9 cellular contexts compared by ENCODE assay signal in the genomic region with DNA sequence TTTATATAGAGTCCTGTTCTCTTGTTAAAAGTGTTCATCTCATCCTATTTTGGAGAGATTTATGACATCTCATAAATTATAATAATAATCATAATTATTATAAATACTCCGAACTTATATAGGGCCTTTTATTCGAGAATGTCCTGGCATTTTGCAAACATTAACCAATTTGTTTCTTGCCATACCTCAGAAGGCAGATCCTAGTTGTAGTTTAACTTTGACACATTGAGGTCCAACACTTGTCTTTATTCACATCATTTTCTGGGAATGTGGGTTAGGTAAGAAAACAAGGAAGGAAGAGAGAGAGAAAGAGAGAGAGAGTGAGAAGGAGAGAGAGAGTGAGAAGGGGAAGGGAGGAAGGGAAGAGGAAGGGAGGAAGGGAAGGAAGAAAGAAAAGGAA. TPM values are rescaled to one million over a fixed set of nuclear protein-coding genes. Genes with fewer than 3 reads are reported as not detected.
DNase-seq lines count a peak whose midpoint lies in the region; ATAC-seq, FAIRE-seq and TF ChIP-seq lines count a peak whose summit lies in the region.
"Not testable (repeated sequence)": the region's sequence is repeated elsewhere in the genome, so short reads cannot be mapped to it uniquely, and the experiment has no call there.
"Had no signal": no experiment of that assay in that cellular context is flagged by ENCODE, and none has a peak within 500 bp of the region (broad histone marks: within the 10 kb centered on the region; RNA-seq: fewer than 3 reads in every experiment).

Gene LYG1 (minus strand): TSS at position 101 of the 400 bp plus-strand sequence. CDS start 5,527 bp downstream, outside the sequence.

- not testable (repeated sequence) for H3K27me3 Mint-ChIP-seq in H9 (ENCODE audit: low read depth); nephron (ENCODE audit: low read depth)

- H3K4me2 ChIP-seq in H9 (ENCODE audit: insufficient read depth, insufficient read length, low read length); GM12878 (ENCODE audit: control insufficient read depth, insufficient read depth); endothelial cell of umbilical vein (ENCODE audit: insufficient read depth, low read length); HepG2 (ENCODE audit: low read depth, low read length): not testable (repeated sequence)

- H3K4me3 ChIP-seq in GM12878; endothelial cell of umbilical vein (replicated peaks in 1 of 3; ENCODE audit: insufficient read depth in 1 of 3, low read depth in 1 of 3, low read length in 3 of 3); HepG2 (replicated peaks in 1 of 3; ENCODE audit: insufficient read depth in 1 of 3, low read depth in 2 of 3, low read length in 3 of 3): not testable (repeated sequence)

- H3T11ph ChIP-seq in H9 (ENCODE audit: low read length) = not testable (repeated sequence)

- H2BK12ac ChIP-seq in H9 (ENCODE audit: insufficient read length, low read depth, low read length) = not testable (repeated sequence)

- not testable (repeated sequence) for H3K36me3 Mint-ChIP-seq in H9 (ENCODE audit: insufficient read depth in 1 of 3, low read depth in 3 of 3)
- peaks cover 30% of the 10 kb centered on the region for H3K36me3 Mint-ChIP-seq in nephron (ENCODE audit: low read depth)

- POLR2A ChIA-PET in GM12878 (lab: Charles Lee); endothelial cell of umbilical vein (lab: Charles Lee); HepG2 (lab: Yijun Ruan, JAX): not testable (repeated sequence)

- not testable (repeated sequence) for H3K79me1 ChIP-seq in H9 (ENCODE audit: insufficient read depth, low read depth, low read length, poor library complexity, severe bottlenecking)

- peak; percentile 59 for FAIRE-seq in RCC 7860 (lab: Jason Lieb, UNC)
- FAIRE-seq in GM12878 (lab: Jason Lieb, UNC) = peak; percentile 35
- FAIRE-seq in endothelial cell of umbilical vein (lab: Jason Lieb, UNC) = peak; percentile 64
- FAIRE-seq in HepG2 (lab: Jason Lieb, UNC) = peak; percentile 46

- dilution Hi-C loops in endothelial cell of umbilical vein (cut with MboI; ENCODE audit: extremely low pct_ligation_motif_present, low sequenced_read_pairs) = not testable (repeated sequence)

- H2AK5ac ChIP-seq in H9 (ENCODE audit: insufficient read length, low read length) = not testable (repeated sequence)

- SMC1A ChIA-PET in GM12878 (lab: Charles Lee; ENCODE audit: uncharacterized antibody, unreplicated experiment) = not testable (repeated sequence)

- not testable (repeated sequence) for H3K9me1 ChIP-seq in endothelial cell of umbilical vein (replicated peaks; ENCODE audit: control insufficient read depth, extremely low read depth, insufficient read depth, low read length)

- not testable (repeated sequence) for H4K20me1 ChIP-seq in H9 (ENCODE audit: control insufficient read depth, insufficient read depth, insufficient read length); GM12878 (ENCODE audit: control insufficient read depth, insufficient read depth); endothelial cell of umbilical vein (replicated peaks; ENCODE audit: control insufficient read depth, extremely low read depth, insufficient read depth, low read length); HepG2 (ENCODE audit: insufficient read depth, low read length)

- not testable (repeated sequence) for H3K9me3 ChIP-seq in H9 (ENCODE audit: control insufficient read depth, low read depth, low read length); GM12878 (replicated peaks; ENCODE audit: control insufficient read depth, insufficient read depth, low read length); endothelial cell of umbilical vein (replicated peaks; ENCODE audit: control insufficient read depth, insufficient read depth, low read length); HepG2 (ENCODE audit: low read length)

- H3K79me2 ChIP-seq in H9 (ENCODE audit: insufficient read depth, low read length); GM12878 (ENCODE audit: control insufficient read depth, insufficient read depth, low read length); endothelial cell of umbilical vein (ENCODE audit: control insufficient read depth, insufficient read depth, low read length); HepG2 (ENCODE audit: insufficient read depth, low read length): not testable (repeated sequence)

- not testable (repeated sequence) for H2AFZ ChIP-seq in H9 (ENCODE audit: low read length); GM12878 (ENCODE audit: control insufficient read depth, low read depth, low read length); endothelial cell of umbilical vein (ENCODE audit: low read depth, low read length); HepG2 (ENCODE audit: low read length)

- H3K56ac ChIP-seq in H9 (ENCODE audit: insufficient read length, low read depth, low read length) = not testable (repeated sequence)

- peak within 1 kb of the TSS; percentile 14 for H3K9ac ChIP-seq in H9 (ENCODE audit: extremely low read depth, insufficient read length, low read length)
- H3K9ac ChIP-seq in GM12878 (ENCODE audit: control insufficient read depth, insufficient read depth, low read length); endothelial cell of umbilical vein (replicated peaks; ENCODE audit: extremely low read depth, insufficient read depth, low read length); HepG2 (ENCODE audit: insufficient read depth, low read depth, low read length): not testable (repeated sequence)

- not testable (repeated sequence) for H3K18ac ChIP-seq in H9 (ENCODE audit: insufficient read length, low read depth, low read length)

- H3K36me3 ChIP-seq in GM12878 (ENCODE audit: control insufficient read depth in 2 of 2, insufficient read depth in 2 of 2, low read length in 1 of 2); endothelial cell of umbilical vein (ENCODE audit: control insufficient read depth in 2 of 2, extremely low read depth in 1 of 2, insufficient read depth in 2 of 2, low read length in 2 of 2); HepG2 (replicated peaks in 1 of 2; ENCODE audit: control insufficient read depth in 1 of 2, insufficient read depth in 2 of 2, low read length in 2 of 2): not testable (repeated sequence)

- RAD21 ChIA-PET in GM12878 (lab: Charles Lee; ENCODE audit: unreplicated experiment) = not testable (repeated sequence)

- not testable (repeated sequence) for H3K14ac ChIP-seq in H9 (ENCODE audit: insufficient read depth, low read length)

- H3K23ac ChIP-seq in H9 (ENCODE audit: insufficient read length, low read depth, low read length) = not testable (repeated sequence)

- not testable (repeated sequence) for TF ChIP-seq EP300 in GM12878 (IDR thresholded peaks at IDR 0.05; ENCODE audit: borderline replicate concordance in 1 of 2, control insufficient read depth in 1 of 2, low read depth in 2 of 2, low read length in 2 of 2); HepG2 (IDR thresholded peaks at IDR 0.05; ENCODE audit: low read depth in 2 of 2, low read length in 2 of 2); HepG2 (CRISPR knock-in tag; IDR thresholded peaks at IDR 0.05; ENCODE audit: borderline replicate concordance)

- H4K5ac ChIP-seq in H9 (ENCODE audit: insufficient read length, low read depth, low read length) = not testable (repeated sequence)

- not testable (repeated sequence) for H3K4me1 ChIP-seq in H9 (ENCODE audit: insufficient read depth, low read length); GM12878 (ENCODE audit: control insufficient read depth, insufficient read depth, low read length); endothelial cell of umbilical vein (ENCODE audit: control insufficient read depth, extremely low read depth, insufficient read depth, low read length); HepG2 (ENCODE audit: insufficient read depth, low read length)

- H2BK120ac ChIP-seq in H9 (ENCODE audit: low read depth, low read length, poor library complexity, severe bottlenecking) = not testable (repeated sequence)

- intact Hi-C loops in GM12878 (cut with micrococcal nuclease; ENCODE audit: unreplicated experiment); endothelial cell of umbilical vein (cut with micrococcal nuclease); HepG2 (cut with micrococcal nuclease; ENCODE audit: unreplicated experiment): not testable (repeated sequence)

- H4K8ac ChIP-seq in H9 (replicated peaks; ENCODE audit: insufficient read length, low read depth, low read length) = not testable (repeated sequence)

- TF ChIP-seq POLR2A in GM12878 (IDR thresholded peaks at IDR 0.05; ENCODE audit: low read depth, low read length); endothelial cell of umbilical vein (IDR thresholded peaks at IDR 0.05; ENCODE audit: low read depth, low read length); HepG2 (IDR thresholded peaks at IDR 0.05; ENCODE audit: insufficient read depth in 1 of 2, low read depth in 2 of 2, low read length in 2 of 2): not testable (repeated sequence)

- not testable (repeated sequence) for H3K4me3 Mint-ChIP-seq in H9, nephron

- H3K23me2 ChIP-seq in H9 (ENCODE audit: insufficient read length, low read depth, low read length, poor library complexity, severe bottlenecking) = not testable (repeated sequence)

- not testable (repeated sequence) for H3K27ac Mint-ChIP-seq in H9
- peak within 1 kb of the TSS; percentile 23 to 93 (median 82) for H3K27ac Mint-ChIP-seq in nephron

- CTCF ChIA-PET in GM12878 (lab: Yijun Ruan, JAX); endothelial cell of umbilical vein (lab: Charles Lee); HepG2 (lab: Yijun Ruan, JAX; ENCODE audit: low intra/inter-chr PET ratio, low total read pairs): not testable (repeated sequence)

- not testable (repeated sequence) for H2BK20ac ChIP-seq in H9 (ENCODE audit: low read depth, low read length, poor library complexity, severe bottlenecking)

- H3K27ac ChIP-seq in H9 (ENCODE audit: insufficient read length, low read depth, low read length); GM12878 (ENCODE audit: control insufficient read depth, insufficient read depth); endothelial cell of umbilical vein (ENCODE audit: insufficient read depth, low read depth, low read length); HepG2 (ENCODE audit: extremely low read length, insufficient read depth, low read length): not testable (repeated sequence)

- DNase-seq in H9; RCC 7860 (ENCODE audit: low spot score); GM12878 (ENCODE audit: low read depth, low spot score); endothelial cell of umbilical vein (ENCODE audit: low read depth, low spot score); HepG2 (ENCODE audit: low spot score): not testable (repeated sequence)

- not testable (repeated sequence) for TF ChIP-seq CTCF in H9 (conservative IDR thresholded peaks at IDR 0.05); GM12878 (IDR thresholded peaks at IDR 0.05 in 2 of 3, conservative IDR thresholded peaks at IDR 0.05 in 1 of 3; ENCODE audit: control insufficient read depth in 2 of 3, extremely low read depth in 1 of 3, insufficient read depth in 1 of 3, low read depth in 3 of 3, low read length in 3 of 3); endothelial cell of umbilical vein (IDR thresholded peaks at IDR 0.05; ENCODE audit: extremely low read depth in 1 of 2, insufficient read depth in 1 of 2, low read depth in 1 of 2, low read length in 2 of 2); HepG2 (CRISPR knock-in tag; IDR thresholded peaks at IDR 0.05); nephron (IDR thresholded peaks at IDR 0.05; ENCODE audit: unreplicated experiment in 3 of 3)

- TF ChIP-seq RAD21 in GM12878 (IDR thresholded peaks at IDR 0.05; ENCODE audit: insufficient read depth, low read depth, low read length); HepG2 (CRISPR knock-in tag; IDR thresholded peaks at IDR 0.05): not testable (repeated sequence)

- not testable (repeated sequence) for H3K9me3 Mint-ChIP-seq in H9, nephron

- WGBS in H9 (ENCODE audit: extremely low coverage, insufficient read length, low lambda C conversion rate) = no CpG with 5 or more reads among the region's 2 CpGs
- WGBS in GM12878 (ENCODE audit: insufficient coverage, insufficient replicate concordance, low lambda C conversion rate, missing lambda C conversion rate) = 98% methylated on average over 2 of the region's 2 CpGs
- WGBS in HepG2 (ENCODE audit: low lambda C conversion rate) = 74% methylated on average over 2 of the region's 2 CpGs

- H3K4me1 Mint-ChIP-seq in H9, nephron: not testable (repeated sequence)

- in situ Hi-C loops in GM12878 (cut with MboI); HepG2 (cut with HindIII; ENCODE audit: extremely low pct_ligation_motif_present, low pct_unique_long_range_greater_than_20kb): not testable (repeated sequence)

- H2BK15ac ChIP-seq in H9 (ENCODE audit: low read depth, low read length) = not testable (repeated sequence)

- H4K91ac ChIP-seq in H9 (ENCODE audit: insufficient read length, low read depth, low read length) = not testable (repeated sequence)

- H2BK5ac ChIP-seq in H9 (ENCODE audit: insufficient read length, low read length) = not testable (repeated sequence)

- H3K27me3 ChIP-seq in H9 (ENCODE audit: insufficient read depth, low read length); GM12878 (replicated peaks in 1 of 2; ENCODE audit: control insufficient read depth in 2 of 2, insufficient read depth in 2 of 2, low read length in 1 of 2); endothelial cell of umbilical vein (ENCODE audit: control insufficient read depth in 2 of 2, insufficient read depth in 2 of 2, low read length in 2 of 2); HepG2 (ENCODE audit: control insufficient read depth in 1 of 2, insufficient read depth in 2 of 2, low read length in 2 of 2): not testable (repeated sequence)

- not testable (repeated sequence) for ATAC-seq in GM12878, HepG2

- BruUV-seq in GM12878 (replicated peaks; lab: Mats Ljungman, UMichigan); endothelial cell of umbilical vein (replicated peaks; lab: Mats Ljungman, UMichigan); HepG2 (replicated peaks; lab: Mats Ljungman, UMichigan): not testable (repeated sequence)

- not testable (repeated sequence) for H3K4ac ChIP-seq in H9 (ENCODE audit: low read depth, low read length)

RNA-seq across cellular contexts. Expression of gene LYG1, which starts in this region (rescaled TPM):
- total RNA-seq in H9 (2021) (0.31 and 0.37 TPM in 2 replicates), GM12878 (2014; rRNA removed) (0.34 and 0.60 TPM in 2 replicates), GM12878 (2014; rRNA removed; fragmentation: Illumina TruSeq; extraction: Trizol) (0.27 and 0.41 TPM in 2 replicates), GM12878 (2021) (0.21 TPM in 1 of 2 replicates, not detected in the other), endothelial cell of umbilical vein (0.35 and 0.55 TPM in 2 replicates), HepG2 (2016; rRNA removed; fragmentation: Illumina TruSeq; extraction: Trizol) (0.49 and 1.00 TPM in 2 replicates)
- 1.3 and 1.9 TPM in 2 replicates for total RNA-seq in GM12878 (2013; cell fraction: nucleolus; rRNA removed)
- polyA plus RNA-seq in GM12878 (2011; ENCODE audit: low read depth) = 0.88 TPM
- polyA plus RNA-seq in GM12878 (2011; rRNA removed) (1.3 TPM in 2 replicates), GM12878 (2014; fragmentation: Illumina TruSeq; extraction: Trizol) (0.88 and 1.8 TPM in 2 replicates), GM12878 (2014; fragmentation: Nextera tagmentation; extraction: Ambion mirVana) (1 to 10 TPM in 1 of 2 experiments, under 1 TPM in 1; 0.79 to 1.2 TPM), GM12878 (2014; rRNA removed) (0.70 and 0.72 TPM in 2 replicates), GM12878 (2016; fragmentation: Nextera tagmentation; extraction: Ambion mirVana) (under 1 TPM; 0.33 to 0.83 TPM), endothelial cell of umbilical vein (1.7 and 1.8 TPM in 2 replicates), HepG2 (2011; rRNA removed) (2.9 and 3.4 TPM in 2 replicates)
- 0.72 and 1.3 TPM in 2 replicates for polyA plus RNA-seq in GM12878 (2011; cell fraction: cytosol; rRNA removed)
- polyA plus RNA-seq in GM12878 (2011; cell fraction: nucleus; rRNA removed) = 4.4 and 6.0 TPM in 2 replicates
- 0.60 and 0.70 TPM in 2 replicates for polyA plus RNA-seq in GM12878 (2012)
- 0.37 and 1.3 TPM in 2 replicates for polyA minus RNA-seq in GM12878 (2011; rRNA and poly(A)+ RNA removed)
- polyA minus RNA-seq in GM12878 (2011; cell fraction: cytosol; rRNA and poly(A)+ RNA removed) = not detected in 2 replicates
- polyA minus RNA-seq in GM12878 (2011; cell fraction: nucleus; rRNA and poly(A)+ RNA removed) = 0.60 and 1.3 TPM in 2 replicates
- polyA plus RNA-seq in endothelial cell of umbilical vein (2011; cell fraction: cytosol; rRNA removed) = 0.85 and 0.96 TPM in 2 replicates
- 10.9 and 13.3 TPM in 2 replicates for polyA plus RNA-seq in endothelial cell of umbilical vein (2011; cell fraction: nucleus; rRNA removed)
- 1.1 and 1.4 TPM in 2 replicates for polyA plus RNA-seq in endothelial cell of umbilical vein (2012)
- 1.00 and 1.2 TPM in 2 replicates for polyA minus RNA-seq in endothelial cell of umbilical vein
- polyA minus RNA-seq in endothelial cell of umbilical vein (2011; cell fraction: cytosol; rRNA and poly(A)+ RNA removed) = not detected
- polyA minus RNA-seq in endothelial cell of umbilical vein (2011; cell fraction: nucleus; rRNA and poly(A)+ RNA removed) = 0.91 and 1.1 TPM in 2 replicates
- total RNA-seq in HepG2 (2016; cell fraction: cytosol; rRNA removed; fragmentation: Illumina TruSeq; extraction: Trizol; ENCODE audit: low read depth) = 0.40 and 0.53 TPM in 2 replicates
- total RNA-seq in HepG2 (2016; cell fraction: insoluble cytoplasmic fraction; rRNA removed; fragmentation: Illumina TruSeq; extraction: Trizol) = 0.39 and 1.0 TPM in 2 replicates
- 0.31 and 0.68 TPM in 2 replicates for total RNA-seq in HepG2 (2016; cell fraction: membrane; rRNA removed; fragmentation: Illumina TruSeq; extraction: Trizol)
- 1.8 and 2.8 TPM in 2 replicates for total RNA-seq in HepG2 (2016; cell fraction: nucleus; rRNA removed; fragmentation: Illumina TruSeq; extraction: Trizol)
- 1.0 and 1.1 TPM in 2 replicates for polyA plus RNA-seq in HepG2 (2011; cell fraction: cytosol; rRNA removed)
- polyA plus RNA-seq in HepG2 (2011; cell fraction: nucleus; rRNA removed) = 12.8 and 15.8 TPM in 2 replicates
- polyA plus RNA-seq in HepG2 (2012) = 1.5 and 3.3 TPM in 2 replicates
- polyA plus RNA-seq in HepG2 (2016; cell fraction: cytosol; fragmentation: Illumina TruSeq; extraction: Trizol; ENCODE audit: low read depth) = 0.41 and 0.78 TPM in 2 replicates
- polyA plus RNA-seq in HepG2 (2016; cell fraction: insoluble cytoplasmic fraction; fragmentation: Illumina TruSeq; extraction: Trizol; ENCODE audit: low read depth) = 0.44 TPM in 1 of 2 replicates, not detected in the other
- polyA plus RNA-seq in HepG2 (2016; cell fraction: membrane; fragmentation: Illumina TruSeq; extraction: Trizol; ENCODE audit: low read depth) = 0.19 and 0.57 TPM in 2 replicates
- 6.3 and 6.6 TPM in 2 replicates for polyA plus RNA-seq in HepG2 (2016; cell fraction: nucleus; fragmentation: Illumina TruSeq; extraction: Trizol; ENCODE audit: insufficient read depth, low read depth)
- 0.51 TPM in 1 of 2 replicates, not detected in the other for polyA minus RNA-seq in HepG2 (2011; rRNA and poly(A)+ RNA removed; ENCODE audit: low replicate concordance)
- not detected in 2 replicates for polyA minus RNA-seq in HepG2 (2011; cell fraction: cytosol; rRNA and poly(A)+ RNA removed)
- polyA minus RNA-seq in HepG2 (2011; cell fraction: nucleus; rRNA and poly(A)+ RNA removed) = 0.52 and 2.6 TPM in 2 replicates
- total RNA-seq: Daoy, G401 had no signal
- polyA plus RNA-seq: CD8-positive, alpha-beta memory T cell had no signal
